In the genomic region with DNA sequence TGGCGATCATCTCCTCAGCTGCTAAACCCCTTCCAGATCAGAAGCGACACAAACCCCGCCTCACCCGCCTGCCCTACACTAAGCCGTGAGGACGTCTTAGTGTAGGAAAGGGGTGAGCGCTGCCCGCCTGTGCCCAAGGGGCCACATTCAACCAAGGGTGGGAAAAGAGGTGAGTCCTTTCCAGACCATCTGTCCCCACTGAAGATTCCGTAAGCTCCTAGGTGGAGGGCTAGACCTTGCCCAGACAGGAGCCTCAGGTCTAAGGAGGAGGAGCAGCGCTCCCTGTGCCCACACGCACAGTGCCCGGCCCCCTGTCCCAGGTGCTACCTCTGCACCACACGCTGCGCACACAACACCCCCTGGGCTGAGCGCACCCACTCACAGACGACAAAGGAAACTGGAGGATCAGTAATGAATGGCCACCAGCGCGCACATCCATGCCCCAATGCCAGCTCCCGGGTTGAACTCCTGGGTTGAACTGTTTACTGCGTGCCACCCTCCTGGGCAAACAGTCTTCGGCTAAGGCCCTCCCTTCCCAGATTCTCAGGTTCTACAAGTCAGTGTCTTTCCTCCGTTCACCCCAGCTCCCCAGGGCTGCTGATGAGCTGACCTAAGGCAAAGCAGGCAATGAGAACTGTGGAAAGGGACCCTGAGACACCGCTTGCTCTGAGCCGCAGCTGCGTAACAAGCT, we compare ENCODE assay signal across 19 cellular contexts.
DNase-seq lines count a peak whose midpoint lies in the region; ATAC-seq and TF ChIP-seq lines count a peak whose summit lies in the region.
"Had no signal": no experiment of that assay in that cellular context is flagged by ENCODE, and none has a peak within 500 bp of the region (broad histone marks: within the 10 kb centered on the region; RNA-seq: fewer than 3 reads in every experiment).

No MANE protein-coding gene starts in this region.

- no peaks in the 10 kb centered on the region for H3K9me3 Mint-ChIP-seq in activated naive CD4-positive, alpha-beta T cell treated with anti-CD3 and anti-CD28 coated beads, Interleukin-2, amount 10 ng/mL, durations not matched to agents 7 days and 5 days

- peak overlapping the region; percentile 0; the same call in 1 of the 2 replicates for H3K27ac ChIP-seq in RWPE1
- H3K27ac ChIP-seq: A549, C4-2B, epithelial cell of prostate had no signal

- ATAC-seq in sciatic nerve (no peak), omental fat pad (ENCODE audit: low FRiP score) (no peak), GM19328 (IDR thresholded peaks at IDR 0.05; ENCODE audit: unreplicated experiment) (no peak)
- ATAC-seq: A549; activated CD4-positive, alpha-beta T cell treated with anti-CD3 and anti-CD28 coated beads for 36 hours; activated CD8-positive, alpha-beta memory T cell treated with anti-CD3 and anti-CD28 coated beads, Interleukin-2, amount 10 ng/mL, durations not matched to agents 7 days and 5 days had no signal

- intact Hi-C loops in sciatic nerve (cut with DNase I) = no loop called here

- H3K36me3 Mint-ChIP-seq in activated naive CD4-positive, alpha-beta T cell treated with anti-CD3 and anti-CD28 coated beads, Interleukin-2, amount 10 ng/mL, durations not matched to agents 7 days and 5 days = peaks cover 6% of the 10 kb centered on the region

- H3K4me3 Mint-ChIP-seq in activated naive CD4-positive, alpha-beta T cell treated with anti-CD3 and anti-CD28 coated beads, Interleukin-2, amount 10 ng/mL, durations not matched to agents 7 days and 5 days = no peak overlapping the region
- H3K4me3 Mint-ChIP-seq: activated CD4-positive, alpha-beta T cell treated with anti-CD3 and anti-CD28 coated beads for 36 hours; activated CD8-positive, alpha-beta memory T cell treated with anti-CD3 and anti-CD28 coated beads, Interleukin-2, amount 10 ng/mL, durations not matched to agents 7 days and 5 days; HFFc6 had no signal

- POLR2A ChIA-PET in RWPE1 (lab: Yijun Ruan, JAX; ENCODE audit: low non-redundant PET) = no interaction called here

- no peak overlapping the region for H3K27ac Mint-ChIP-seq in activated naive CD4-positive, alpha-beta T cell treated with anti-CD3 and anti-CD28 coated beads, Interleukin-2, amount 10 ng/mL, durations not matched to agents 7 days and 5 days
- H3K27ac Mint-ChIP-seq: activated CD4-positive, alpha-beta T cell treated with anti-CD3 and anti-CD28 coated beads for 36 hours; activated CD8-positive, alpha-beta memory T cell treated with anti-CD3 and anti-CD28 coated beads, Interleukin-2, amount 10 ng/mL, durations not matched to agents 7 days and 5 days; HFFc6 had no signal

- peak; percentile 19 for DNase-seq in activated naive CD4-positive, alpha-beta T cell treated with anti-CD3 and anti-CD28 coated beads, Interleukin-2, amount 10 ng/mL, durations not matched to agents 7 days and 5 days
- DNase-seq in activated naive CD4-positive, alpha-beta T cell treated with Interleukin-2 at 50 U/mL for 16 hours = no peak
- DNase-seq in RWPE1 (ENCODE audit: low spot score) (no peak), islet precursor cell (peak; percentile 37), sciatic nerve (ENCODE audit: low spot score) (peak; percentile 39), omental fat pad (ENCODE audit: low spot score) (no peak), NCI-H146 treated with DMSO at 0.1 percent for 48 hours (lab: John Stamatoyannopoulos, UW; ENCODE audit: unreplicated experiment) (no peak)
- DNase-seq: activated CD4-positive, alpha-beta T cell treated with anti-CD3 and anti-CD28 coated beads for 36 hours; activated CD8-positive, alpha-beta memory T cell treated with anti-CD3 and anti-CD28 coated beads, Interleukin-2, amount 10 ng/mL, durations not matched to agents 7 days and 5 days; central memory CD4-positive, alpha-beta T cell; HFFc6; hypothalamus; mesendoderm; NCI-H1417; NCI-H510A had no signal

- CTCF ChIA-PET in activated naive CD4-positive, alpha-beta T cell treated with anti-CD3 and anti-CD28 coated beads, Interleukin-2, amount 10 ng/mL, durations not matched to agents 7 days and 5 days (lab: Charles Lee) = no interaction called here
- CTCF ChIA-PET in RWPE1 (lab: Yijun Ruan, JAX) = interaction anchor here (0.6 kb wide), 1 partner anchor 127 kb away, joined by 3 read pairs; no protein-coding TSS in a partner anchor

- peaks cover 23% of the 10 kb centered on the region for H3K4me1 Mint-ChIP-seq in activated naive CD4-positive, alpha-beta T cell treated with anti-CD3 and anti-CD28 coated beads, Interleukin-2, amount 10 ng/mL, durations not matched to agents 7 days and 5 days

- no peaks in the 10 kb centered on the region for H3K27me3 Mint-ChIP-seq in activated naive CD4-positive, alpha-beta T cell treated with anti-CD3 and anti-CD28 coated beads, Interleukin-2, amount 10 ng/mL, durations not matched to agents 7 days and 5 days
- H3K27me3 Mint-ChIP-seq: activated CD4-positive, alpha-beta T cell treated with anti-CD3 and anti-CD28 coated beads for 36 hours; activated CD8-positive, alpha-beta memory T cell treated with anti-CD3 and anti-CD28 coated beads, Interleukin-2, amount 10 ng/mL, durations not matched to agents 7 days and 5 days had no signal

- TF ChIP-seq CTCF in RWPE1 (conservative IDR thresholded peaks at IDR 0.05; ENCODE audit: low read depth) (no peak), omental fat pad (IDR thresholded peaks at IDR 0.05) (no peak)

Comparison
In these comparisons a context has a peak if more than half of its experiments do, and no peak if none do; other contexts are left out.
1. DNase-seq: peak in activated naive CD4-positive, alpha-beta T cell treated with anti-CD3 and anti-CD28 coated beads, Interleukin-2, amount 10 ng/mL, durations not matched to agents 7 days and 5 days (single experiment), islet precursor cell (single experiment) and sciatic nerve (single experiment); none in activated naive CD4-positive, alpha-beta T cell treated with Interleukin-2 at 50 U/mL for 16 hours (single experiment), RWPE1 (single experiment), omental fat pad (single experiment) and NCI-H146 treated with DMSO at 0.1 percent for 48 hours (single experiment).